In the genomic region with DNA sequence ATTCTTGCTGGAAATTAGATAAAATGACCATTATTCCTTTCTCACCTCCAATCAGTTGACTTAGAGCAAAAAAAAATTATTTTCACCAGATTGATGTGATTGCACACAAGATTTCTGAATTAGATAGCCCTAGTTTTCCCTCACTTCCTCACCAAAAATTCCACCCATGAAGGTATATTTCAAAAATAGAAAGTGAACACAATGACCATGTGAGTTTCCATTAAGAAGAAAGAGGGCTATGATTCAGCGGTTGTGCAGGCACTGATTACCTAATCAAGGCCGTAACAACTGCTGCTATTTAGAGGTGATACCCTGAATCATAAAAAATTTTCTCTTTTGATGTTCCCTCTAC, we compare ENCODE assay signal across 15 cellular contexts. TPM values are rescaled to one million over a fixed set of nuclear protein-coding genes. Genes with fewer than 3 reads are reported as not detected.
A peak's percentile ranks its signal among the peaks of the same experiment; 100 is the strongest.
DNase-seq lines count a peak whose midpoint lies in the region; ATAC-seq and TF ChIP-seq lines count a peak whose summit lies in the region.
"Had no signal": no experiment of that assay in that cellular context is flagged by ENCODE, and none has a peak within 500 bp of the region (broad histone marks: within the 10 kb centered on the region; RNA-seq: fewer than 3 reads in every experiment).

No MANE protein-coding gene starts in this region.

- H3K4me3 ChIP-seq in fibroblast of pulmonary artery (replicated peaks; ENCODE audit: low read depth, low read length): no peak overlapping the region
- no peak overlapping the region for H3K4me3 ChIP-seq in psoas muscle
- H3K4me3 ChIP-seq in HAP-1: no peak overlapping the region

- TF ChIP-seq CTCF in fibroblast of pulmonary artery (IDR thresholded peaks at IDR 0.05; ENCODE audit: low read length, missing control alignments) (no peak), psoas muscle (IDR thresholded peaks at IDR 0.05) (no peak)

- DNase-seq in HT1080 (ENCODE audit: low read depth) (peak; percentile 37), SKM-1 (lab: John Stamatoyannopoulos, UW; ENCODE audit: unreplicated experiment) (peak; percentile 24), fibroblast of pulmonary artery (ENCODE audit: low read depth) (peak; percentile 61), psoas muscle (no peak), HAP-1 (ENCODE audit: low spot score in 2 of 2) (no peak), amygdala (lab: John Stamatoyannopoulos, UW) (no peak), NCI-H187 treated with DMSO at 0.1 percent for 48 hours (lab: John Stamatoyannopoulos, UW) (no peak)
- no peak for DNase-seq in NK-92 treated with Interleukin-12 subunit alpha and Interleukin-12 subunit beta, amount 100 ng/mL, for 24 hours (lab: John Stamatoyannopoulos, UW)
- DNase-seq: activated CD8-positive, alpha-beta T cell treated with anti-CD3 and anti-CD28 coated beads for 36 hours; activated naive CD4-positive, alpha-beta T cell treated with anti-CD3 and anti-CD28 coated beads, Interleukin-2, amount 10 ng/mL, durations not matched to agents 7 days and 5 days; NCI-H1436 treated with DMSO at 0.1 percent for 48 hours; posterior cingulate gyrus; stimulated activated CD4-positive, alpha-beta T cell treated with anti-CD3 and anti-CD28 coated beads, Interleukin-4, amount 100 ng/mL, for 1 hour; stimulated activated naive CD4-positive, alpha-beta T cell had no signal

- in situ Hi-C loops in HAP-1 (cut with MboI; ENCODE audit: low sequenced_read_pairs): no loop called here

- H3K27me3 ChIP-seq in psoas muscle (ENCODE audit: insufficient read depth in 3 of 3, low read length in 2 of 3) (no peaks in the 10 kb centered on the region), HAP-1 (ENCODE audit: low read depth) (no peaks in the 10 kb centered on the region)

- 17 to 29% (median 24%) methylated on average over 2 of the region's 2 CpGs for WGBS in psoas muscle, 3 donors

- intact Hi-C loops in psoas muscle (cut with DNase I): loop anchor here in 1 of 2 donors (5.0 kb wide), 1 partner anchor 40 kb away; no protein-coding TSS in a partner anchor

- peak; percentile 89 to 94 (median 90) for ATAC-seq in psoas muscle
- ATAC-seq: activated CD8-positive, alpha-beta T cell treated with anti-CD3 and anti-CD28 coated beads for 36 hours had no signal

- H3K36me3 ChIP-seq in psoas muscle (ENCODE audit: insufficient read depth in 1 of 2, low read depth in 1 of 2): no peaks in the 10 kb centered on the region
- H3K36me3 ChIP-seq in HAP-1 (replicated peaks): no peaks in the 10 kb centered on the region

- H3K9me3 ChIP-seq in psoas muscle: no peaks in the 10 kb centered on the region
- H3K9me3 ChIP-seq in HAP-1: no peaks in the 10 kb centered on the region

- H3K27ac ChIP-seq in psoas muscle: peak overlapping the region; percentile 89
- H3K27ac ChIP-seq: C4-2B had no signal

- H3K4me1 ChIP-seq in psoas muscle: peaks cover 27% of the 10 kb centered on the region
- no peaks in the 10 kb centered on the region for H3K4me1 ChIP-seq in HAP-1

RNA-seq across cellular contexts. Expression of a gene that starts 19.5 kb away (rescaled TPM):
- 3.3 and 3.7 TPM in 2 replicates for total RNA-seq in HT1080 (2014; rRNA removed; shearing (Covaris generic))
- polyA plus RNA-seq in HT1080 (2015; cell fraction: cytosol; rRNA removed): 2.8 and 5.8 TPM in 2 replicates
- polyA plus RNA-seq in HT1080 (2015; cell fraction: nucleus; rRNA removed): 10.2 and 12.8 TPM in 2 replicates
- total RNA-seq in psoas muscle: 10 to 100 TPM; 51.1 to 75.5 (median 71.4) TPM
- polyA plus RNA-seq in psoas muscle: 10 to 100 TPM; 12.2 to 49.3 (median 24.1) TPM

Comparison
In these comparisons a context has a peak if more than half of its experiments do, and no peak if none do; other contexts are left out.
1. DNase-seq: peak in HT1080 (single experiment), SKM-1 (single experiment) and fibroblast of pulmonary artery (single experiment); none in psoas muscle (0 of 2), HAP-1 (0 of 2), amygdala (0 of 56), NCI-H187 treated with DMSO at 0.1 percent for 48 hours (single experiment) and NK-92 treated with Interleukin-12 subunit alpha and Interleukin-12 subunit beta, amount 100 ng/mL, for 24 hours (single experiment).
2. RNA of a gene that starts 19.5 kb away (total RNA-seq): 51.1 to 75.5 TPM in psoas muscle; 3.3 to 3.7 TPM in HT1080; every median in the first group is over 10 times any median in the second.